Comparison of ENCODE assay signal across 1 cellular context in genomic region chr11:66349084-66349386, GRCh38.
TF ChIP-seq lines count a peak whose summit lies in the region.

No MANE protein-coding gene starts in this region.

TF ChIP-seq in neural cell, 6 proteins besides CTCF, POLR2A, EP300 and RAD21 (continued from another document):
- TF ChIP-seq REST (IDR thresholded peaks at IDR 0.05; ENCODE audit: borderline replicate concordance) = no peak
- TF ChIP-seq SMC3 (conservative IDR thresholded peaks at IDR 0.05; ENCODE audit: poor library complexity) = no peak
- TF ChIP-seq EZH2 (IDR thresholded peaks at IDR 0.05; ENCODE audit: borderline replicate concordance, insufficient read depth, low read length, poor library complexity, severe bottlenecking) = no peak
